Comparison of ENCODE assay signal across 18 cellular contexts in genomic region chr9:137478613-137479314, GRCh38. TPM values are rescaled to one million over a fixed set of nuclear protein-coding genes. Genes with fewer than 3 reads are reported as not detected.
A peak's percentile ranks its signal among the peaks of the same experiment; 100 is the strongest.
DNase-seq lines count a peak whose midpoint lies in the region; ATAC-seq, FAIRE-seq and TF ChIP-seq lines count a peak whose summit lies in the region.
"Had no signal": no experiment of that assay in that cellular context is flagged by ENCODE, and none has a peak within 500 bp of the region (broad histone marks: within the 10 kb centered on the region; RNA-seq: fewer than 3 reads in every experiment).

No MANE protein-coding gene starts in this region.

- no peak for TF ChIP-seq POLR2A in spleen (IDR thresholded peaks at IDR 0.05)

- H3K36me3 ChIP-seq in left lung (no peaks in the 10 kb centered on the region), spleen (peaks cover 0 to 3% (median 0%) of the 10 kb centered on the region in 6 donors), brain microvascular endothelial cell (replicated peaks) (no peaks in the 10 kb centered on the region)
- H3K36me3 ChIP-seq: adrenal gland, neutrophil had no signal

- TF ChIP-seq CTCF in left lung (IDR thresholded peaks at IDR 0.05) (no peak), spleen (IDR thresholded peaks at IDR 0.05 in 8 of 11, conservative IDR thresholded peaks at IDR 0.05 in 3 of 11) (no peak), brain microvascular endothelial cell (IDR thresholded peaks at IDR 0.05; ENCODE audit: low read depth, low read length, missing control alignments) (no peak)

- no peak overlapping the region for H3K27ac ChIP-seq in left lung
- H3K27ac ChIP-seq in spleen: peak overlapping the region in 5 of 8 donors; percentile 51 to 72 (median 62)
- H3K27ac ChIP-seq in brain microvascular endothelial cell: no peak overlapping the region
- H3K27ac ChIP-seq: adrenal gland, gastrocnemius medialis, neutrophil had no signal

- H3K9me3 ChIP-seq in left lung: peaks cover 0 to 26% of the 10 kb centered on the region in 2 donors
- H3K9me3 ChIP-seq in spleen: peaks cover 0 to 32% (median 27%) of the 10 kb centered on the region in 8 donors
- H3K9me3 ChIP-seq: neutrophil had no signal

- no peak for FAIRE-seq in GM19239 (lab: Jason Lieb, UNC)
- FAIRE-seq: GM18507, RCC 7860 had no signal

- no peak for ATAC-seq in Right ventricle myocardium inferior
- ATAC-seq in left lung: no peak
- no peak for ATAC-seq in HG03442 (IDR thresholded peaks at IDR 0.05; ENCODE audit: unreplicated experiment)
- ATAC-seq: gastrocnemius medialis had no signal

- in situ Hi-C loops in brain microvascular endothelial cell (cut with HindIII; ENCODE audit: low pct_ligation_motif_present, low sequenced_read_pairs): no loop called here

- H3K4me1 ChIP-seq in left lung (peaks cover 0 to 8% of the 10 kb centered on the region in 2 donors), spleen (peaks cover 0 to 52% (median 20%) of the 10 kb centered on the region in 6 donors)

- intact Hi-C loops in Right ventricle myocardium inferior (cut with DNase I) (no loop called here), cardiac septum (cut with DNase I) (no loop called here), left lung (cut with DNase I) (no loop called here), spleen (cut with DNase I; ENCODE audit: low total_unique reads) (no loop called here)

- DNase-seq in Right ventricle myocardium inferior (ENCODE audit: missing footprints): peak; percentile 55
- DNase-seq in cardiac septum (ENCODE audit: low spot score): no peak
- peak; percentile 68 for DNase-seq in SHP77 treated with DMSO at 0.1 percent for 48 hours (lab: John Stamatoyannopoulos, UW)
- DNase-seq in left lung: peak; percentile 32 to 75
- peak; percentile 81 for DNase-seq in spleen
- no peak for DNase-seq in GM19239 (ENCODE audit: insufficient read length, low spot score)
- no peak for DNase-seq in brain microvascular endothelial cell
- DNase-seq: activated T-cell treated with anti-CD3 and anti-CD28 coated beads for 4 hours; gastrocnemius medialis; KBM-7; stimulated activated naive CD4-positive, alpha-beta T cell treated with Interleukin-2 at 50 U/mL for 16 hours had no signal

- WGBS in spleen, 5 donors: 77 to 92% (median 80%) methylated on average over 28 to 34 of the region's 34 CpGs

- no peak overlapping the region for H3K4me3 ChIP-seq in left lung
- no peak overlapping the region for H3K4me3 ChIP-seq in spleen
- H3K4me3 ChIP-seq in brain microvascular endothelial cell (ENCODE audit: low read depth, low read length): no peak overlapping the region
- H3K4me3 ChIP-seq: adrenal gland, gastrocnemius medialis had no signal

- H3K27me3 ChIP-seq in left lung: no peaks in the 10 kb centered on the region
- no peaks in the 10 kb centered on the region for H3K27me3 ChIP-seq in spleen (replicated peaks in 1 of 7)
- H3K27me3 ChIP-seq in brain microvascular endothelial cell (replicated peaks): no peaks in the 10 kb centered on the region
- H3K27me3 ChIP-seq: adrenal gland, gastrocnemius medialis, neutrophil had no signal

RNA-seq across cellular contexts. Expression of gene NSMF, which starts 19.6 kb away (rescaled TPM):
- total RNA-seq in Right ventricle myocardium inferior: 11.5 TPM
- 12.2 TPM for total RNA-seq in cardiac septum
- total RNA-seq in left lung: 10 to 100 TPM; 29.5 to 31.4 TPM
- 10 to 100 TPM; 21.8 to 39.0 (median 25.5) TPM for total RNA-seq in spleen
- 10 to 100 TPM; 21.8 to 49.3 (median 26.7) TPM for polyA plus RNA-seq in spleen

RNA-seq across cellular contexts. Expression of gene ENTPD8, which starts 37.6 kb away (rescaled TPM):
- not detected for total RNA-seq in Right ventricle myocardium inferior
- not detected for total RNA-seq in cardiac septum
- under 1 TPM in 1 of 2 donors, not detected in 1; 0.15 TPM for total RNA-seq in left lung
- total RNA-seq in spleen: under 1 TPM in 3 of 7 donors, not detected in 4; 0.26 to 0.37 (median 0.28) TPM
- under 1 TPM; 0.07 to 0.10 (median 0.09) TPM for polyA plus RNA-seq in spleen
- total RNA-seq: kidney epithelial cell had no signal
- polyA plus RNA-seq: AG04450 had no signal

RNA-seq across cellular contexts. Expression of gene NOXA1, which starts 55.6 kb away (rescaled TPM):
- total RNA-seq in Right ventricle myocardium inferior (2.2 TPM), cardiac septum (3.3 TPM), left lung (1 to 10 TPM; 6.1 to 8.7 TPM), spleen (10 to 100 TPM in 2 of 7 donors, 1 to 10 TPM in 5; 1.9 to 15.0 (median 5.3) TPM)
- polyA plus RNA-seq in spleen: 10 to 100 TPM in 1 of 3 donors, 1 to 10 TPM in 2; 3.2 to 10.7 (median 7.8) TPM

RNA-seq across cellular contexts. Expression of gene EXD3, which starts 55.8 kb away (rescaled TPM):
- total RNA-seq in Right ventricle myocardium inferior: 6.8 TPM
- total RNA-seq in cardiac septum: 11.3 TPM
- 10 to 100 TPM; 13.7 to 21.8 TPM for total RNA-seq in left lung
- 10 to 100 TPM; 14.5 to 52.8 (median 29.8) TPM for total RNA-seq in spleen
- polyA plus RNA-seq in spleen: 10 to 100 TPM; 15.6 to 62.3 (median 43.4) TPM

Comparison
In these comparisons a context has a peak if more than half of its experiments do, and no peak if none do; other contexts are left out.
1. DNase-seq: peak in Right ventricle myocardium inferior (single experiment), SHP77 treated with DMSO at 0.1 percent for 48 hours (single experiment), left lung (2 of 2) and spleen (single experiment); none in cardiac septum (single experiment), GM19239 (single experiment) and brain microvascular endothelial cell (single experiment).
2. H3K27ac ChIP-seq: peak in spleen (5 of 8); none in left lung (0 of 2) and brain microvascular endothelial cell (single experiment).